8 cellular contexts compared by ENCODE assay signal in the genomic region with DNA sequence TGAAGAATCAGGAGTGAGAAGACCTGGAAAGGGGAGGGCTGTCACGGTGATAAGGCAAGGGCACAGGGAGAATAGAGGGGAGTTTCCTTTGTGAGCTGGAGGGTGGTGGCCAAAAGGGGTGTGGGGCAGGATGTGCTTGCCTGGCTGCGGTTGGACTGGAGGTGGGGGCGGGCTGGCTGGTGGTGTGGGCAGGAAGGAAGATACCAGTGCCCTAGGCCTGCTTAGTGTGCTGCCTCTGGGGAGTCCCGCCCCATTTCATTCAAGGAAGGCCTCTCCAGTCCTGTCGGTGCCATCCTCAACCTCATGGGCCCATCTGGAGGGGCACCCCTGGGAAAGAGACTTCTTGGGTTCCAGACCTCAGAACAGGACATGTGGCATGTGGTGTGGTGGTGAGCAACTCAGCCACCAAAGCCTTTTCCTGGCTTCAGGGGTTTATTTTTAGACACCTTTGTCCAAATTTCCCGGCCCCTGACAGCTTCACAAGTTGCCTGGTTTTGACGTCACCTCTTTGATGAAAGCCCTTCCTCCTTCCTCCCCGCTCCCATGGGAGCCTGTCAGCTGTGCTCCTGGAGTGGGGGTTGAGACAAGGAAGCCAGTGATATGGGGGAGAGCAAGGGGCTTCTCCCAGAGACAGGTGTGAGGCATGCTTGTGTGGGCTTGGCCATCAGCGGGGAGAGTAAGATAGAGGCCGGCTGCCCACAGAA. TPM values are rescaled to one million over a fixed set of nuclear protein-coding genes. Genes with fewer than 3 reads are reported as not detected.
DNase-seq lines count a peak whose midpoint lies in the region; ATAC-seq and TF ChIP-seq lines count a peak whose summit lies in the region.

No MANE protein-coding gene starts in this region.

- DNase-seq in LHCN-M2 (ENCODE audit: low read depth) (peak; percentile 37), esophagus muscularis mucosa (ENCODE audit: extremely low spot score) (peak; percentile 93), SHP77 treated with DMSO at 0.1 percent for 48 hours (lab: John Stamatoyannopoulos, UW) (no peak), NCI-H345 treated with DMSO at 0.1 percent for 48 hours (lab: John Stamatoyannopoulos, UW; ENCODE audit: unreplicated experiment) (no peak)
- DNase-seq in activated CD8-positive, alpha-beta memory T cell treated with anti-CD3 and anti-CD28 coated beads, Interleukin-2, amount 50 U/mL, for 1 hour (ENCODE audit: extremely low read depth), result peak; percentile 56

- ATAC-seq in GM19324 (IDR thresholded peaks at IDR 0.05; ENCODE audit: low FRiP score, unreplicated experiment) (peak; percentile 35), HG02970 (IDR thresholded peaks at IDR 0.05; ENCODE audit: low FRiP score, unreplicated experiment) (no peak)

- H3K36me3 ChIP-seq in esophagus muscularis mucosa (peaks cover 2 to 91% (median 46%) of the 10 kb centered on the region in 4 donors), skeletal muscle tissue (ENCODE audit: control insufficient read depth in 3 of 3, insufficient read depth in 3 of 3, low read length in 3 of 3) (peaks cover 33 to 39% (median 38%) of the 10 kb centered on the region in 3 donors)

- WGBS in esophagus muscularis mucosa, result 61% methylated on average over 9 of the region's 10 CpGs

- TF ChIP-seq POLR2A in esophagus muscularis mucosa (IDR thresholded peaks at IDR 0.05; ENCODE audit: low read depth), result no peak

- intact Hi-C loops in esophagus muscularis mucosa (cut with DNase I), result no loop called here

- H3K4me3 ChIP-seq in esophagus muscularis mucosa (no peak overlapping the region), skeletal muscle tissue (ENCODE audit: low read length in 3 of 3) (peak overlapping the region in 2 of 3 donors; percentile 9 to 22)

- H3K27ac ChIP-seq in esophagus muscularis mucosa (replicated peaks in 1 of 4) (peak overlapping the region; percentile 47 to 76 (median 60)), skeletal muscle tissue (ENCODE audit: low read depth, low read length) (peak overlapping the region; percentile 87)

- no peaks in the 10 kb centered on the region for H3K9me3 ChIP-seq in esophagus muscularis mucosa
- H3K9me3 ChIP-seq in skeletal muscle tissue (ENCODE audit: control insufficient read depth in 3 of 3, low read length in 3 of 3), result no peaks in the 10 kb centered on the region

- H3K9ac ChIP-seq in skeletal muscle tissue (ENCODE audit: low read depth in 1 of 3, low read length in 3 of 3), result peak overlapping the region; percentile 51 to 72 (median 57)

- H3K27me3 ChIP-seq in esophagus muscularis mucosa, result no peaks in the 10 kb centered on the region
- H3K27me3 ChIP-seq in skeletal muscle tissue (ENCODE audit: control insufficient read depth in 3 of 3, insufficient read depth in 3 of 3, low read length in 3 of 3), result no peaks in the 10 kb centered on the region

- peak; percentile 19 for TF ChIP-seq EP300 in esophagus muscularis mucosa (IDR thresholded peaks at IDR 0.05)

- TF ChIP-seq CTCF in esophagus muscularis mucosa (IDR thresholded peaks at IDR 0.05), result no peak

- H3K4me1 ChIP-seq in esophagus muscularis mucosa (peaks cover 49 to 83% (median 54%) of the 10 kb centered on the region in 4 donors), skeletal muscle tissue (ENCODE audit: control insufficient read depth in 3 of 3, insufficient read depth in 3 of 3, low read length in 3 of 3) (peaks cover 47 to 69% (median 67%) of the 10 kb centered on the region in 3 donors)

RNA-seq across cellular contexts. Expression of gene TEX264, which starts 15.6 kb away (rescaled TPM):
- total RNA-seq in LHCN-M2 (2014; rRNA removed) (72.7 and 79.6 TPM in 2 replicates), esophagus muscularis mucosa (10 to 100 TPM; 48.0 to 73.8 (median 65.4) TPM), skeletal muscle tissue (22.4 TPM)
- polyA plus RNA-seq in LHCN-M2 (2012), result 63.8 TPM

RNA-seq across cellular contexts. Expression of gene GRM2, which starts 20.2 kb away (rescaled TPM):
- total RNA-seq in LHCN-M2 (2014; rRNA removed), result 0.06 TPM in 1 of 2 replicates, not detected in the other
- polyA plus RNA-seq in LHCN-M2 (2012), result 0.02 TPM
- under 1 TPM in 3 of 4 donors, not detected in 1; 0.11 to 0.83 (median 0.52) TPM for total RNA-seq in esophagus muscularis mucosa
- not detected for total RNA-seq in skeletal muscle tissue

Comparison
In these comparisons a context has a peak if more than half of its experiments do, and no peak if none do; other contexts are left out.
1. DNase-seq: peak in LHCN-M2 (single experiment), activated CD8-positive, alpha-beta memory T cell treated with anti-CD3 and anti-CD28 coated beads, Interleukin-2, amount 50 U/mL, for 1 hour (single experiment) and esophagus muscularis mucosa (single experiment); none in SHP77 treated with DMSO at 0.1 percent for 48 hours (single experiment) and NCI-H345 treated with DMSO at 0.1 percent for 48 hours (single experiment).
2. H3K4me3 ChIP-seq: peak in skeletal muscle tissue (2 of 3); none in esophagus muscularis mucosa (0 of 4).